Comparison of ENCODE assay signal across 19 cellular contexts in the genomic region with DNA sequence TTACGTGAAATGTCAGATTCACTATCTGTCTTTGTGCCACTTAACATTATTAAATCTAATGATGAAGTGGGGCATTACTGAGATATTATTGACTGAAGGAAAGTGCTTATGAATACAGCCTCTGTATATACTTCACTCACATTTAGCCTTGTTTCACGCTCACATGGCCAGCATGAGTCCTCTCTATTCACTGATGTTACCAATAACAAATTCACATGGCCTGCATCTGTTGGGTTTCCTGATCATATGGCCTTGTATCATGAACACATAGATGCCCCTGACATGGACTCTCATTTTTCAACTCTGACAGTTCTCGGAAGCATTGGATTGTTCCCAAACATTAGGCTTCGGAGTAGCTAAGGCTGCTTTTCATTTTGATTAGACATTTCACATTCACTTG.
DNase-seq lines count a peak whose midpoint lies in the region; ATAC-seq, FAIRE-seq and TF ChIP-seq lines count a peak whose summit lies in the region.
"Had no signal": no experiment of that assay in that cellular context is flagged by ENCODE, and none has a peak within 500 bp of the region (broad histone marks: within the 10 kb centered on the region; RNA-seq: fewer than 3 reads in every experiment).

No MANE protein-coding gene starts in this region.

- H3K4me1 ChIP-seq in H1 (replicated peaks in 1 of 4; ENCODE audit: control insufficient read depth in 3 of 4, insufficient read depth in 4 of 4, low read length in 3 of 4), result peaks cover 0 to 3% (median 0%) of the 10 kb centered on the region in 4 experiments; a peak in 1 of 7 replicates
- peaks cover 0 to 8% (median under 1%) of the 10 kb centered on the region in 4 donors for H3K4me1 ChIP-seq in tibial nerve

- H3K23ac ChIP-seq in H1 (ENCODE audit: insufficient read length), result no peak overlapping the region

- 0 out of 2 replicates have a peak overlapping the region, but pooled peaks have one; percentile 24 for H2AK5ac ChIP-seq in H1 (ENCODE audit: low read depth, low read length)

- H3K36me3 Mint-ChIP-seq in activated T-cell treated with anti-CD3 and anti-CD28 coated beads, Interleukin-2, amount 50 U/mL, for 72 hours (ENCODE audit: insufficient read depth in 2 of 2), result peaks cover 6 to 13% of the 10 kb centered on the region in 2 donors
- H3K36me3 Mint-ChIP-seq: CD4-positive, alpha-beta memory T cell had no signal

- no peak overlapping the region for H3K4me2 ChIP-seq in H1 (ENCODE audit: insufficient read depth in 1 of 2, low read depth in 2 of 2, low read length in 2 of 2)

- POLR2A ChIA-PET in H1 (lab: Charles Lee; ENCODE audit: partially characterized antibody), result interaction anchor here (1.4 kb wide), 1 partner anchor 9 kb away, joined by 3 read pairs; no protein-coding TSS in a partner anchor

- H4K91ac ChIP-seq in H1 (replicated peaks; ENCODE audit: insufficient read length, low read length), result no peak overlapping the region

- no peak overlapping the region for H3K56ac ChIP-seq in H1 (replicated peaks; ENCODE audit: insufficient read length, low read depth, low read length)

- H2BK20ac ChIP-seq in H1 (ENCODE audit: low read length), result no peak overlapping the region

- H3K79me1 ChIP-seq in H1 (ENCODE audit: low read depth, low read length), result no peaks in the 10 kb centered on the region

- no peaks in the 10 kb centered on the region for H3K23me2 ChIP-seq in H1 (ENCODE audit: low read depth, low read length)

- WGBS in H1 (ENCODE audit: extremely low coverage in 1 of 2, insufficient coverage in 1 of 2, insufficient read length in 1 of 2, insufficient replicate concordance in 2 of 2, low coverage in 1 of 2, low lambda C conversion rate in 2 of 2, missing lambda C conversion rate in 1 of 2), 2 experiments, result 89% methylated on average over 4 of the region's 4 CpGs; no CpG with 5 or more reads in 1 of the 2 experiments
- 88 to 90% methylated on average over 4 of the region's 4 CpGs for WGBS in tibial nerve, 2 donors

- no peaks in the 10 kb centered on the region for H3K9me3 ChIP-seq in H1 (ENCODE audit: insufficient read depth in 2 of 2, low read depth in 1 of 2, low read length in 1 of 2)
- no peaks in the 10 kb centered on the region for H3K9me3 ChIP-seq in tibial nerve

- no peak overlapping the region for H4K5ac ChIP-seq in H1 (ENCODE audit: insufficient read length, low read depth, low read length)

- no peak overlapping the region for H4K8ac ChIP-seq in H1 (ENCODE audit: extremely low read depth, insufficient read depth, low read length)

- no peaks in the 10 kb centered on the region for H3K79me2 ChIP-seq in H1 (ENCODE audit: control insufficient read depth in 1 of 2, insufficient read depth in 2 of 2, low read length in 2 of 2)

- CTCF ChIA-PET in H1 (lab: Charles Lee; ENCODE audit: partially characterized antibody), result interaction anchor here (0.8 kb wide), 1 partner anchor 462 kb away, joined by 3 read pairs; no protein-coding TSS in a partner anchor

- H3K36me3 ChIP-seq in H1 (ENCODE audit: control insufficient read depth in 2 of 4, insufficient read depth in 4 of 4, low read length in 3 of 4) (peaks cover 0 to 2% (median 0%) of the 10 kb centered on the region in 4 experiments; a peak in 1 of 8 replicates), tibial nerve (peaks cover 0 to 3% (median 0%) of the 10 kb centered on the region in 3 donors)

- H2BK12ac ChIP-seq in H1 (ENCODE audit: low read depth, low read length), result no peak overlapping the region

- H3K4me3 Mint-ChIP-seq in activated T-cell treated with anti-CD3 and anti-CD28 coated beads, Interleukin-2, amount 50 U/mL, for 72 hours, result peak overlapping the region in 1 of 2 donors; percentile 29
- H3K4me3 Mint-ChIP-seq: B cell; CD4-positive, alpha-beta memory T cell had no signal

- H3K27me3 ChIP-seq in H1 (replicated peaks in 1 of 4; ENCODE audit: control insufficient read depth in 3 of 4, extremely low read depth in 1 of 4, insufficient read depth in 3 of 4, low read length in 3 of 4) (no peaks in the 10 kb centered on the region), tibial nerve (no peaks in the 10 kb centered on the region)

- H3K27ac Mint-ChIP-seq in activated T-cell treated with anti-CD3 and anti-CD28 coated beads, Interleukin-2, amount 50 U/mL, for 72 hours, result peak overlapping the region; percentile 0
- H3K27ac Mint-ChIP-seq: B cell; CD4-positive, alpha-beta memory T cell had no signal

- no peaks in the 10 kb centered on the region for H3K9me3 Mint-ChIP-seq in activated T-cell treated with anti-CD3 and anti-CD28 coated beads, Interleukin-2, amount 50 U/mL, for 72 hours
- H3K9me3 Mint-ChIP-seq: CD4-positive, alpha-beta memory T cell had no signal

- H3K27me3 Mint-ChIP-seq in activated T-cell treated with anti-CD3 and anti-CD28 coated beads, Interleukin-2, amount 50 U/mL, for 72 hours (ENCODE audit: low read depth), result no peaks in the 10 kb centered on the region
- H3K27me3 Mint-ChIP-seq: B cell; CD4-positive, alpha-beta memory T cell had no signal

- DNase-seq in activated T-cell treated with anti-CD3 and anti-CD28 coated beads, Interleukin-2, amount 50 U/mL, for 72 hours, result no peak
- DNase-seq in activated T-cell treated with anti-CD3 and anti-CD28 coated beads, Interleukin-2, amount 50 U/mL, for 1 hour, result no peak
- DNase-seq in SK-MEL-5 (ENCODE audit: low read depth, low spot score) (peak; percentile 93), H1 (ENCODE audit: low read depth in 1 of 2, low spot score in 2 of 2) (no peak), urothelium cell line (ENCODE audit: low spot score) (no peak), tibial nerve (ENCODE audit: low spot score in 2 of 2) (no peak)
- DNase-seq in activated naive CD4-positive, alpha-beta T cell (lab: John Stamatoyannopoulos, UW), result no peak
- DNase-seq: C1 segment of cervical spinal cord; CD4-positive, alpha-beta memory T cell; COR-L47; DND-41; GDM1 had no signal

- no peak for TF ChIP-seq RAD21 in H1 (IDR thresholded peaks at IDR 0.05 in 1 of 2, conservative IDR thresholded peaks at IDR 0.05 in 1 of 2; ENCODE audit: low read depth in 2 of 2, low read length in 2 of 2)

- no peak overlapping the region for H3K4me3 ChIP-seq in H1 (ENCODE audit: extremely low read depth in 1 of 4, insufficient read depth in 2 of 4, low read depth in 3 of 4, low read length in 4 of 4)
- no peak overlapping the region for H3K4me3 ChIP-seq in tibial nerve

- TF ChIP-seq CTCF in H1 (IDR thresholded peaks at IDR 0.05; ENCODE audit: control extremely low read depth in 1 of 3, insufficient read depth in 1 of 3, low read depth in 1 of 3, low read length in 3 of 3), result no peak
- TF ChIP-seq CTCF in tibial nerve (IDR thresholded peaks at IDR 0.05), result no peak

- H3K18ac ChIP-seq in H1 (ENCODE audit: extremely low read depth, low read length), result no peak overlapping the region

- no peak overlapping the region for H2BK120ac ChIP-seq in H1 (replicated peaks; ENCODE audit: low read depth, low read length)

- H3K4ac ChIP-seq in H1 (replicated peaks; ENCODE audit: insufficient read length, low read depth, low read length), result no peak overlapping the region

- in situ Hi-C loops in SK-MEL-5 (cut with HindIII; ENCODE audit: low pct_unique_long_range_greater_than_20kb, low sequenced_read_pairs), result no loop called here

- no peak overlapping the region for H3K14ac ChIP-seq in H1 (ENCODE audit: insufficient read length)

- no peak overlapping the region for H3K9ac ChIP-seq in H1 (replicated peaks in 1 of 4; ENCODE audit: extremely low read depth in 1 of 4, low read depth in 3 of 4, low read length in 3 of 4)

- H2AFZ ChIP-seq in H1 (ENCODE audit: low read length), result no peak overlapping the region

- no peak for TF ChIP-seq POLR2A in H1 (IDR thresholded peaks at IDR 0.05; ENCODE audit: control extremely low read depth in 1 of 2, low read depth in 2 of 2, low read length in 2 of 2)
- no peak for TF ChIP-seq POLR2A in tibial nerve (IDR thresholded peaks at IDR 0.05)

- H4K20me1 ChIP-seq in H1 (replicated peaks in 1 of 2; ENCODE audit: control insufficient read depth in 1 of 2, insufficient read depth in 2 of 2, low read length in 2 of 2), result peaks cover 0 to 5% of the 10 kb centered on the region in 2 experiments

- H3K27ac ChIP-seq in H1 (ENCODE audit: low read depth, low read length) (no peak overlapping the region), tibial nerve (no peak overlapping the region)
- H3K27ac ChIP-seq: HL-60 had no signal

- TF ChIP-seq EP300 in H1 (IDR thresholded peaks at IDR 0.05; ENCODE audit: borderline replicate concordance in 1 of 2, low read depth in 2 of 2, low read length in 2 of 2) (no peak), tibial nerve (IDR thresholded peaks at IDR 0.05) (no peak)

- ATAC-seq in activated T-cell treated with anti-CD3 and anti-CD28 coated beads, Interleukin-2, amount 50 U/mL, for 72 hours (replicated peaks in 1 of 2), result no peak
- ATAC-seq: HCT116 had no signal

- H3K4me1 Mint-ChIP-seq in activated T-cell treated with anti-CD3 and anti-CD28 coated beads, Interleukin-2, amount 50 U/mL, for 72 hours (ENCODE audit: low read depth), result peaks cover 23% of the 10 kb centered on the region
- H3K4me1 Mint-ChIP-seq: B cell; CD4-positive, alpha-beta memory T cell had no signal

- FAIRE-seq in H1 (lab: Jason Lieb, UNC) (no peak), urothelium cell line (lab: Jason Lieb, UNC) (peak; percentile 20)
- FAIRE-seq: A204.1, D721Med, GM19239, H54 had no signal

- H2BK15ac ChIP-seq in H1 (ENCODE audit: low read length), result no peak overlapping the region

- no peak overlapping the region for H2BK5ac ChIP-seq in H1 (ENCODE audit: low read depth, low read length)

TF ChIP-seq in H1, 55 proteins besides CTCF, POLR2A, EP300 and RAD21 (continues in another document):
- no peak for TF ChIP-seq ZNF274 (IDR thresholded peaks at IDR 0.05; ENCODE audit: borderline replicate concordance, extremely low read depth, low read length)
- TF ChIP-seq CEBPB (IDR thresholded peaks at IDR 0.05; ENCODE audit: low read depth, low read length), result no peak
- no peak for TF ChIP-seq RFX5 (IDR thresholded peaks at IDR 0.05; ENCODE audit: borderline replicate concordance, low read depth, low read length)
- TF ChIP-seq USF2 (IDR thresholded peaks at IDR 0.05; ENCODE audit: low read length), result no peak
- no peak for TF ChIP-seq KDM5A (IDR thresholded peaks at IDR 0.05; ENCODE audit: low read length)
- TF ChIP-seq CBX5 (IDR thresholded peaks at IDR 0.05; ENCODE audit: low read depth, low read length), result no peak
- TF ChIP-seq SUZ12 (IDR thresholded peaks at IDR 0.05; ENCODE audit: low read length), result no peak
- no peak for TF ChIP-seq BACH1 (IDR thresholded peaks at IDR 0.05; ENCODE audit: low read length)
- TF ChIP-seq BCL11A (IDR thresholded peaks at IDR 0.05; ENCODE audit: low read depth in 2 of 2, low read length in 2 of 2), result no peak
- no peak for TF ChIP-seq GABPA (IDR thresholded peaks at IDR 0.05; ENCODE audit: borderline replicate concordance, insufficient read depth, low read length)
- no peak for TF ChIP-seq SP2 (IDR thresholded peaks at IDR 0.05; ENCODE audit: low read length)
